23 cellular contexts compared by ENCODE assay signal in genomic region chr11:119989422-119989821, GRCh38.
DNase-seq lines count a peak whose midpoint lies in the region; ATAC-seq and TF ChIP-seq lines count a peak whose summit lies in the region.
"Had no signal": no experiment of that assay in that cellular context is flagged by ENCODE, and none has a peak within 500 bp of the region (broad histone marks: within the 10 kb centered on the region; RNA-seq: fewer than 3 reads in every experiment).

No MANE protein-coding gene starts in this region.

- no peak for ATAC-seq in naive thymus-derived CD4-positive, alpha-beta T cell
- ATAC-seq: HCT116 had no signal

- H3K27ac ChIP-seq in BLaER1 treated with 17β-estradiol and CSF1 and Interleukin-3, amounts not matched to agents 10 nM and 100 nM, result no peak overlapping the region
- H3K27ac ChIP-seq in WERI-Rb-1, result no peak overlapping the region; the same call in 1 of the 2 replicates
- peak overlapping the region in 58 of 59 donors; percentile 46 to 99 (median 91) for H3K27ac ChIP-seq in dorsolateral prefrontal cortex
- H3K27ac ChIP-seq in substantia nigra (ENCODE audit: low read depth, low read length, poor library complexity, severe bottlenecking), result peak overlapping the region; percentile 93
- no peak overlapping the region for H3K27ac ChIP-seq in naive thymus-derived CD4-positive, alpha-beta T cell (ENCODE audit: low read depth, low read length)
- H3K27ac ChIP-seq: HL-60, KMS-11 had no signal

- H3K4me1 Mint-ChIP-seq in naive thymus-derived CD4-positive, alpha-beta T cell, result no peaks in the 10 kb centered on the region
- H3K4me1 Mint-ChIP-seq: CD14-positive monocyte; CD8-positive, alpha-beta memory T cell had no signal

- no peak for TF ChIP-seq CTCF in WERI-Rb-1 (IDR thresholded peaks at IDR 0.05; ENCODE audit: low read depth, low read length)
- no peak for TF ChIP-seq CTCF in dorsolateral prefrontal cortex (IDR thresholded peaks at IDR 0.05 in 54 of 56, conservative IDR thresholded peaks at IDR 0.05 in 2 of 56; ENCODE audit: low read depth in 1 of 56, partially characterized antibody in 56 of 56)

- H3K4me2 ChIP-seq in BLaER1 treated with 17β-estradiol and CSF1 and Interleukin-3, amounts not matched to agents 10 nM and 100 nM, result peak overlapping the region in 8 of 11 experiments; percentile 15 to 70 (median 54); a peak in 15 of 22 replicates
- H3K4me2 ChIP-seq: KMS-11, SK-N-SH had no signal

- no peaks in the 10 kb centered on the region for H3K36me3 ChIP-seq in BLaER1 treated with 17β-estradiol and CSF1 and Interleukin-3, amounts not matched to agents 10 nM and 100 nM
- no peaks in the 10 kb centered on the region for H3K36me3 ChIP-seq in WERI-Rb-1
- H3K36me3 ChIP-seq in naive thymus-derived CD4-positive, alpha-beta T cell (ENCODE audit: control insufficient read depth in 2 of 3, insufficient read depth in 3 of 3, low read length in 3 of 3), result no peaks in the 10 kb centered on the region

- no peaks in the 10 kb centered on the region for H3K9me3 ChIP-seq in BLaER1 treated with 17β-estradiol and CSF1 and Interleukin-3, amounts not matched to agents 10 nM and 100 nM (replicated peaks in 1 of 11)
- no peaks in the 10 kb centered on the region for H3K9me3 ChIP-seq in WERI-Rb-1 (ENCODE audit: severe bottlenecking)
- no peaks in the 10 kb centered on the region for H3K9me3 ChIP-seq in naive thymus-derived CD4-positive, alpha-beta T cell (ENCODE audit: control insufficient read depth in 2 of 3, low read length in 3 of 3)
- H3K9me3 ChIP-seq: SK-N-SH had no signal

- no peaks in the 10 kb centered on the region for H3K36me3 Mint-ChIP-seq in naive thymus-derived CD4-positive, alpha-beta T cell
- H3K36me3 Mint-ChIP-seq: CD14-positive monocyte; CD8-positive, alpha-beta memory T cell; IgD-negative memory B cell had no signal

- peaks cover 2 to 58% (median 15%) of the 10 kb centered on the region in 5 donors for H3K27me3 Mint-ChIP-seq in naive thymus-derived CD4-positive, alpha-beta T cell

- peaks cover 0 to 44% (median 31%) of the 10 kb centered on the region in 10 experiments; a peak in 15 of 20 replicates for H3K4me1 ChIP-seq in BLaER1 treated with 17β-estradiol and CSF1 and Interleukin-3, amounts not matched to agents 10 nM and 100 nM
- no peaks in the 10 kb centered on the region for H3K4me1 ChIP-seq in naive thymus-derived CD4-positive, alpha-beta T cell (ENCODE audit: control insufficient read depth in 2 of 2, insufficient read depth in 2 of 2, low read length in 2 of 2)

- H3K4me3 ChIP-seq in BLaER1 treated with 17β-estradiol and CSF1 and Interleukin-3, amounts not matched to agents 10 nM and 100 nM, result no peak overlapping the region
- H3K4me3 ChIP-seq in WERI-Rb-1 (ENCODE audit: low read depth, low read length), result no peak overlapping the region
- H3K4me3 ChIP-seq in dorsolateral prefrontal cortex, result no peak overlapping the region
- H3K4me3 ChIP-seq in naive thymus-derived CD4-positive, alpha-beta T cell (ENCODE audit: low read length), result no peak overlapping the region

- no peak overlapping the region for H3K27ac Mint-ChIP-seq in naive thymus-derived CD4-positive, alpha-beta T cell
- H3K27ac Mint-ChIP-seq: CD8-positive, alpha-beta memory T cell; IgD-negative memory B cell had no signal

- intact Hi-C loops in dorsolateral prefrontal cortex (cut with DNase I), result no loop called here
- intact Hi-C loops in naive thymus-derived CD4-positive, alpha-beta T cell (cut with micrococcal nuclease), result no loop called here

- peaks cover 0 to under 1% (median 0%) of the 10 kb centered on the region in 11 donors for H3K9me3 Mint-ChIP-seq in naive thymus-derived CD4-positive, alpha-beta T cell
- H3K9me3 Mint-ChIP-seq: CD8-positive, alpha-beta memory T cell had no signal

- POLR2A ChIA-PET in naive thymus-derived CD4-positive, alpha-beta T cell (lab: Charles Lee), result no interaction called here

- no peaks in the 10 kb centered on the region for H3K27me3 ChIP-seq in BLaER1 treated with 17β-estradiol and CSF1 and Interleukin-3, amounts not matched to agents 10 nM and 100 nM
- H3K27me3 ChIP-seq in WERI-Rb-1 (ENCODE audit: insufficient read depth, low read depth, severe bottlenecking) (no peaks in the 10 kb centered on the region), dorsolateral prefrontal cortex (no peaks in the 10 kb centered on the region)
- no peaks in the 10 kb centered on the region for H3K27me3 ChIP-seq in naive thymus-derived CD4-positive, alpha-beta T cell (ENCODE audit: control insufficient read depth in 2 of 2, insufficient read depth in 2 of 2, low read length in 2 of 2)

- no peak overlapping the region for H3K4me3 Mint-ChIP-seq in naive thymus-derived CD4-positive, alpha-beta T cell
- H3K4me3 Mint-ChIP-seq: CD14-positive monocyte; CD8-positive, alpha-beta memory T cell; IgD-negative memory B cell had no signal

- CTCF ChIA-PET in naive thymus-derived CD4-positive, alpha-beta T cell (lab: Charles Lee), result no interaction called here

- no peak overlapping the region for H3K9ac ChIP-seq in BLaER1 treated with 17β-estradiol and CSF1 and Interleukin-3, amounts not matched to agents 10 nM and 100 nM
- H3K9ac ChIP-seq: KMS-11, SK-N-SH had no signal

- H4K20me1 ChIP-seq in BLaER1 treated with 17β-estradiol and CSF1 and Interleukin-3, amounts not matched to agents 10 nM and 100 nM, result no peaks in the 10 kb centered on the region; a peak in 1 of 22 replicates

- DNase-seq in WERI-Rb-1 (peak; percentile 67), dorsolateral prefrontal cortex (no peak), substantia nigra (lab: John Stamatoyannopoulos, UW) (peak in 1 of 49 donors; percentile 34), NCI-H1092 (lab: John Stamatoyannopoulos, UW) (no peak), DMS153 (lab: John Stamatoyannopoulos, UW) (no peak)
- DNase-seq in naive thymus-derived CD4-positive, alpha-beta T cell, result no peak
- DNase-seq: CD8-positive, alpha-beta memory T cell; DMS 273 treated with DMSO at 0.1 percent for 48 hours; DND-41; MM.1S; NCI-H1417; NCI-H1694; NCI-H2081; NCI-H2171; NCI-H226; NCI-H510A; SK-N-SH had no signal

Comparison
In these comparisons a context has a peak if more than half of its experiments do, and no peak if none do; other contexts are left out.
1. H3K27ac ChIP-seq: peak in dorsolateral prefrontal cortex (58 of 59) and substantia nigra (single experiment); none in BLaER1 treated with 17β-estradiol and CSF1 and Interleukin-3, amounts not matched to agents 10 nM and 100 nM (0 of 11), WERI-Rb-1 (single experiment) and naive thymus-derived CD4-positive, alpha-beta T cell (single experiment).